ENCODE assay signal across 26 cellular contexts in the genomic region with DNA sequence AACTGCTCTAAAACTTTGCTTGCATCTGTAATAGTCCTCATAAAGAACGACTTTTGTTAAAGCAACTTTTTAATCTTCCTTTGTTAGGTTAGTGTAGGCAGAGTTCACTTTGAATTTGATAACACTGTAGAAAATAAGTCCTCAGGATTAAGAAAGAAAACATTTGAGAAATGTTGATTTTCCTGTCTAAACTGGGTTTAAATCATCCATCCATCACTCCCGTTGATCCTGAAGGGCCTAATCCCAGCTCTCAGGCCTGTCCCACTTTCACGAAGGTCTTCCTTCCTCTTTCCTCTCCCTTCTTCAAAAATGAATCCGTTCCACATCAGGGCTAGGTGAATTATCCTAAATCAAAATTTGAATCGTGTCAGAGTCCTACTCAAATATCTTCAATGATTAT. TPM values are rescaled to one million over a fixed set of nuclear protein-coding genes. Genes with fewer than 3 reads are reported as not detected.
A peak's percentile ranks its signal among the peaks of the same experiment; 100 is the strongest.
DNase-seq lines count a peak whose midpoint lies in the region; TF ChIP-seq lines count a peak whose summit lies in the region.
"Had no signal": no experiment of that assay in that cellular context is flagged by ENCODE, and none has a peak within 500 bp of the region (broad histone marks: within the 10 kb centered on the region; RNA-seq: fewer than 3 reads in every experiment).

No MANE protein-coding gene starts in this region.

- H3K18ac ChIP-seq in H9 (ENCODE audit: insufficient read length, low read depth, low read length) (no peak overlapping the region), mesendoderm (ENCODE audit: low read length) (no peak overlapping the region)

- intact Hi-C loops in PC-9 (cut with micrococcal nuclease; ENCODE audit: unreplicated experiment): no loop called here

- no peaks in the 10 kb centered on the region for H3K9me3 ChIP-seq in H9 (ENCODE audit: control insufficient read depth, low read depth, low read length)
- H3K9me3 ChIP-seq in PC-9 (ENCODE audit: insufficient read depth, low read depth): no peaks in the 10 kb centered on the region
- no peaks in the 10 kb centered on the region for H3K9me3 ChIP-seq in smooth muscle cell (replicated peaks; ENCODE audit: low read depth)
- no peaks in the 10 kb centered on the region for H3K9me3 ChIP-seq in osteoblast (ENCODE audit: low read depth, low read length)
- H3K9me3 ChIP-seq: BE2C, SJCRH30 had no signal

- H3K9me3 Mint-ChIP-seq in H9: no peaks in the 10 kb centered on the region
- H3K9me3 Mint-ChIP-seq: HFFc6 had no signal

- H3K9me2 ChIP-seq in PC-9 (ENCODE audit: insufficient read depth): no peaks in the 10 kb centered on the region

- TF ChIP-seq CTCF in H9 (conservative IDR thresholded peaks at IDR 0.05) (no peak), PC-9 (conservative IDR thresholded peaks at IDR 0.05) (no peak), smooth muscle cell (IDR thresholded peaks at IDR 0.05; ENCODE audit: borderline replicate concordance, insufficient read depth, poor library complexity, severe bottlenecking) (no peak), osteoblast (IDR thresholded peaks at IDR 0.05; ENCODE audit: extremely low read depth, low read depth, low read length) (no peak)

- no peaks in the 10 kb centered on the region for H3K79me2 ChIP-seq in H9 (ENCODE audit: insufficient read depth, low read length)
- no peaks in the 10 kb centered on the region for H3K79me2 ChIP-seq in PC-9 (ENCODE audit: low read depth)
- no peaks in the 10 kb centered on the region for H3K79me2 ChIP-seq in mesendoderm (ENCODE audit: control insufficient read depth, insufficient read depth, low read length)
- no peaks in the 10 kb centered on the region for H3K79me2 ChIP-seq in smooth muscle cell (ENCODE audit: low read depth)
- no peaks in the 10 kb centered on the region for H3K79me2 ChIP-seq in osteoblast (ENCODE audit: insufficient read depth, low read length)

- no peaks in the 10 kb centered on the region for H3K23me2 ChIP-seq in H9 (ENCODE audit: insufficient read length, low read depth, low read length, poor library complexity, severe bottlenecking)

- WGBS in H9 (ENCODE audit: extremely low coverage, insufficient read length, low lambda C conversion rate): no CpG with 5 or more reads among the region's 5 CpGs
- WGBS in mesendoderm (ENCODE audit: extremely low coverage, insufficient coverage, low lambda C conversion rate): no CpG with 5 or more reads among the region's 5 CpGs
- 40% methylated on average over 5 of the region's 5 CpGs for WGBS in smooth muscle cell (ENCODE audit: low lambda C conversion rate)

- peaks cover 21 to 22% of the 10 kb centered on the region in 2 experiments for H3K4me1 Mint-ChIP-seq in H9

- no peak overlapping the region for H2BK5ac ChIP-seq in H9 (ENCODE audit: insufficient read length, low read length)
- H2BK5ac ChIP-seq in mesendoderm (ENCODE audit: low read length): no peak overlapping the region

- no peak overlapping the region for H2BK12ac ChIP-seq in H9 (ENCODE audit: insufficient read length, low read depth, low read length)

- no peaks in the 10 kb centered on the region for H3K36me3 ChIP-seq in PC-9 (ENCODE audit: low read depth)
- no peaks in the 10 kb centered on the region for H3K36me3 ChIP-seq in mesendoderm (ENCODE audit: control insufficient read depth, insufficient read depth, low read length)
- no peaks in the 10 kb centered on the region for H3K36me3 ChIP-seq in smooth muscle cell (ENCODE audit: low read depth)
- H3K36me3 ChIP-seq in osteoblast (ENCODE audit: insufficient read depth, low read length): no peaks in the 10 kb centered on the region
- H3K36me3 ChIP-seq: BE2C, SJCRH30 had no signal

- H3K79me1 ChIP-seq in H9 (ENCODE audit: insufficient read depth, low read depth, low read length, poor library complexity, severe bottlenecking) (no peaks in the 10 kb centered on the region), mesendoderm (ENCODE audit: low read length) (no peaks in the 10 kb centered on the region)

- no peak overlapping the region for H2BK15ac ChIP-seq in H9 (ENCODE audit: low read depth, low read length)
- no peak overlapping the region for H2BK15ac ChIP-seq in mesendoderm (replicated peaks; ENCODE audit: low read depth)

- H3K4me3 Mint-ChIP-seq in H9: no peak overlapping the region
- H3K4me3 Mint-ChIP-seq: HFFc6 had no signal

- H3F3A ChIP-seq in PC-9 (ENCODE audit: insufficient read depth, low read depth): peaks cover 7% of the 10 kb centered on the region; the same call in 1 of the 2 replicates
- H3F3A ChIP-seq in smooth muscle cell (ENCODE audit: low read depth): no peaks in the 10 kb centered on the region

- no peak overlapping the region for H3K4me3 ChIP-seq in PC-9
- no peak overlapping the region for H3K4me3 ChIP-seq in mesendoderm (ENCODE audit: low read length)
- H3K4me3 ChIP-seq in smooth muscle cell: no peak overlapping the region
- H3K4me3 ChIP-seq in osteoblast (ENCODE audit: insufficient read depth, low read length): no peak overlapping the region
- H3K4me3 ChIP-seq: SJCRH30 had no signal

- H3K27ac Mint-ChIP-seq in H9: peak overlapping the region in 2 of 3 experiments; percentile 31 to 74; a peak in 5 of 7 replicates
- H3K27ac Mint-ChIP-seq: HFFc6 had no signal

- H3K4me2 ChIP-seq in H9 (ENCODE audit: insufficient read depth, insufficient read length, low read length) (no peak overlapping the region), PC-9 (peak overlapping the region; percentile 33), mesendoderm (ENCODE audit: low read length) (no peak overlapping the region), smooth muscle cell (no peak overlapping the region), osteoblast (ENCODE audit: insufficient read depth, low read length) (no peak overlapping the region)

- H3K14ac ChIP-seq in H9 (ENCODE audit: insufficient read depth, low read length): no peak overlapping the region

- BruUV-seq in PC-9 (replicated peaks; lab: Mats Ljungman, UMichigan): no TSS peak

- H2BK20ac ChIP-seq in H9 (ENCODE audit: low read depth, low read length, poor library complexity, severe bottlenecking): no peak overlapping the region

- H3K4me1 ChIP-seq in H9 (ENCODE audit: insufficient read depth, low read length) (no peaks in the 10 kb centered on the region), PC-9 (replicated peaks; ENCODE audit: insufficient read depth) (peaks cover 17% of the 10 kb centered on the region), mesendoderm (ENCODE audit: control insufficient read depth, low read depth, low read length) (no peaks in the 10 kb centered on the region), smooth muscle cell (ENCODE audit: low read depth) (peaks cover 3% of the 10 kb centered on the region), osteoblast (ENCODE audit: insufficient read depth, low read length) (no peaks in the 10 kb centered on the region)
- H3K4me1 ChIP-seq: BE2C, SJCRH30 had no signal

- DNase-seq in H9 (no peak), PC-9 (peak in 1 of 2 experiments; percentile 74), mesendoderm (no peak), smooth muscle cell (lab: John Stamatoyannopoulos, UW; ENCODE audit: unreplicated experiment) (no peak), AG20443 (ENCODE audit: low spot score) (no peak), osteoblast (ENCODE audit: insufficient read length, low spot score, missing footprints) (no peak), ecto neural progenitor cell (ENCODE audit: low spot score) (no peak)
- DNase-seq in activated CD4-positive, alpha-beta T cell treated with anti-CD3 and anti-CD28 coated beads for 4 hours: no peak
- DNase-seq: BE2C; DMS153; DND-41; H7; HFFc6; NCI-H1048; NCI-H1417; NCI-H1694; NCI-H2029 treated with DMSO at 0.1 percent for 48 hours; NCI-H446 treated with DMSO at 0.1 percent for 48 hours; NCI-H526; NCI-H82; NK-92 treated with Interleukin-12 subunit alpha and Interleukin-12 subunit beta, amount 100 ng/mL, for 24 hours; PC-3; SJCRH30 had no signal

- H2BK120ac ChIP-seq in H9 (ENCODE audit: low read depth, low read length, poor library complexity, severe bottlenecking): no peak overlapping the region
- H2BK120ac ChIP-seq in mesendoderm (ENCODE audit: low read depth, low read length): no peak overlapping the region

- no peaks in the 10 kb centered on the region for H3K36me3 Mint-ChIP-seq in H9 (ENCODE audit: insufficient read depth in 1 of 3, low read depth in 3 of 3)

- no peak overlapping the region for H3T11ph ChIP-seq in H9 (ENCODE audit: low read length)

- H2AK5ac ChIP-seq in H9 (ENCODE audit: insufficient read length, low read length): no peak overlapping the region
- H2AK5ac ChIP-seq in mesendoderm (ENCODE audit: low read length): no peak overlapping the region

- no peak overlapping the region for H4K91ac ChIP-seq in H9 (ENCODE audit: insufficient read length, low read depth, low read length)

- H4K8ac ChIP-seq in H9 (replicated peaks; ENCODE audit: insufficient read length, low read depth, low read length): no peak overlapping the region
- H4K8ac ChIP-seq in mesendoderm (ENCODE audit: low read depth, low read length): no peak overlapping the region

- POLR2A ChIA-PET in PC-9 (lab: Charles Lee; ENCODE audit: unreplicated experiment): interaction anchor here (0.7 kb wide), 1 partner anchor 92 kb away, joined by 5 read pairs; no protein-coding TSS in a partner anchor

- H3K27me3 Mint-ChIP-seq in H9 (ENCODE audit: low read depth): no peaks in the 10 kb centered on the region

- H3K27ac ChIP-seq in H9 (ENCODE audit: insufficient read length, low read depth, low read length) (no peak overlapping the region), PC-9 (peak overlapping the region; percentile 7; the same call in 1 of the 2 replicates), mesendoderm (ENCODE audit: low read depth, low read length) (no peak overlapping the region), smooth muscle cell (ENCODE audit: low read depth) (peak overlapping the region; percentile 11), osteoblast (ENCODE audit: low read depth, low read length) (no peak overlapping the region)
- H3K27ac ChIP-seq: SJCRH30 had no signal

- H3K23ac ChIP-seq in H9 (ENCODE audit: insufficient read length, low read depth, low read length) (no peak overlapping the region), mesendoderm (ENCODE audit: low read length) (no peak overlapping the region)

- H4K20me1 ChIP-seq in H9 (ENCODE audit: control insufficient read depth, insufficient read depth, insufficient read length) (no peaks in the 10 kb centered on the region), PC-9 (ENCODE audit: insufficient read depth) (no peaks in the 10 kb centered on the region), smooth muscle cell (ENCODE audit: low read depth) (no peaks in the 10 kb centered on the region), osteoblast (ENCODE audit: insufficient read depth, low read length) (no peaks in the 10 kb centered on the region)

- H3K9ac ChIP-seq in H9 (ENCODE audit: extremely low read depth, insufficient read length, low read length) (no peak overlapping the region), mesendoderm (ENCODE audit: low read length) (no peak overlapping the region), smooth muscle cell (ENCODE audit: low read depth) (no peak overlapping the region)

- H3K4ac ChIP-seq in H9 (ENCODE audit: low read depth, low read length) (no peak overlapping the region), mesendoderm (ENCODE audit: low read depth, low read length) (no peak overlapping the region)

- no peaks in the 10 kb centered on the region for H3K27me3 ChIP-seq in H9 (ENCODE audit: insufficient read depth, low read length)
- no peaks in the 10 kb centered on the region for H3K27me3 ChIP-seq in PC-9 (ENCODE audit: insufficient read depth, low read depth)
- H3K27me3 ChIP-seq in mesendoderm (ENCODE audit: insufficient read depth, low read length, poor library complexity): no peaks in the 10 kb centered on the region
- no peaks in the 10 kb centered on the region for H3K27me3 ChIP-seq in smooth muscle cell (ENCODE audit: low read depth)
- no peaks in the 10 kb centered on the region for H3K27me3 ChIP-seq in osteoblast (ENCODE audit: insufficient read depth, low read length)
- H3K27me3 ChIP-seq: BE2C, SJCRH30 had no signal

- CTCF ChIA-PET in PC-9 (lab: Charles Lee): no interaction called here

- H3K56ac ChIP-seq in H9 (ENCODE audit: insufficient read length, low read depth, low read length) (no peak overlapping the region), mesendoderm (ENCODE audit: low read length) (peak overlapping the region; percentile 37)

- H2AFZ ChIP-seq in H9 (ENCODE audit: low read length) (no peak overlapping the region), PC-9 (peak overlapping the region; percentile 17), smooth muscle cell (ENCODE audit: low read depth) (peak overlapping the region; percentile 13), osteoblast (ENCODE audit: low read length) (no peak overlapping the region)

- H4K5ac ChIP-seq in H9 (ENCODE audit: insufficient read length, low read depth, low read length): no peak overlapping the region
- H4K5ac ChIP-seq in mesendoderm (ENCODE audit: low read length): no peak overlapping the region

RNA-seq across cellular contexts. Expression of a gene that starts 36.9 kb away (rescaled TPM):
- 19.1 and 19.3 TPM in 2 replicates for total RNA-seq in H9 (2021)
- total RNA-seq in PC-9 (2021): 0.13 TPM in 1 of 2 replicates, not detected in the other
- polyA plus RNA-seq in mesendoderm (2013, experiment 1 of 2): 10.5 TPM
- polyA plus RNA-seq in mesendoderm (2013, experiment 2 of 2): 9.8 TPM
- 2.3 and 2.8 TPM in 2 replicates for total RNA-seq in smooth muscle cell
- polyA plus RNA-seq in smooth muscle cell: 8.1 and 19.3 TPM in 2 replicates
- total RNA-seq in osteoblast: under 0.01 TPM in 1 of 2 replicates, not detected in the other
- total RNA-seq: PC-3, Right ventricle myocardium inferior had no signal

RNA-seq across cellular contexts. Expression of a gene that starts 46.6 kb away (rescaled TPM):
- total RNA-seq in H9 (2021): 199 and 211 TPM in 2 replicates
- total RNA-seq in PC-9 (2021): not detected in 2 replicates
- 198 TPM for polyA plus RNA-seq in mesendoderm (2013, experiment 1 of 2)
- 200 TPM for polyA plus RNA-seq in mesendoderm (2013, experiment 2 of 2)
- not detected in 2 replicates for total RNA-seq in smooth muscle cell
- polyA plus RNA-seq in smooth muscle cell: not detected in 2 replicates
- under 0.01 TPM in 1 of 2 replicates, not detected in the other for total RNA-seq in osteoblast
- total RNA-seq: A673, HFFc6, PC-3, Right ventricle myocardium inferior, RPMI7951, SJCRH30 had no signal

Comparison
In these comparisons a context has a peak if more than half of its experiments do, and no peak if none do; other contexts are left out.
1. H2AFZ ChIP-seq: peak in PC-9 (single experiment) and smooth muscle cell (single experiment); none in H9 (single experiment) and osteoblast (single experiment).
2. H3K27ac ChIP-seq: peak in PC-9 (single experiment) and smooth muscle cell (single experiment); none in H9 (single experiment), mesendoderm (single experiment) and osteoblast (single experiment).
3. RNA of a gene that starts 46.6 kb away (total RNA-seq): 199 to 211 TPM in H9; not detected in smooth muscle cell, not detected in PC-9 and under 0.01 TPM in osteoblast; every median in the first group is over 100 times any median in the second.